In the genomic region with DNA sequence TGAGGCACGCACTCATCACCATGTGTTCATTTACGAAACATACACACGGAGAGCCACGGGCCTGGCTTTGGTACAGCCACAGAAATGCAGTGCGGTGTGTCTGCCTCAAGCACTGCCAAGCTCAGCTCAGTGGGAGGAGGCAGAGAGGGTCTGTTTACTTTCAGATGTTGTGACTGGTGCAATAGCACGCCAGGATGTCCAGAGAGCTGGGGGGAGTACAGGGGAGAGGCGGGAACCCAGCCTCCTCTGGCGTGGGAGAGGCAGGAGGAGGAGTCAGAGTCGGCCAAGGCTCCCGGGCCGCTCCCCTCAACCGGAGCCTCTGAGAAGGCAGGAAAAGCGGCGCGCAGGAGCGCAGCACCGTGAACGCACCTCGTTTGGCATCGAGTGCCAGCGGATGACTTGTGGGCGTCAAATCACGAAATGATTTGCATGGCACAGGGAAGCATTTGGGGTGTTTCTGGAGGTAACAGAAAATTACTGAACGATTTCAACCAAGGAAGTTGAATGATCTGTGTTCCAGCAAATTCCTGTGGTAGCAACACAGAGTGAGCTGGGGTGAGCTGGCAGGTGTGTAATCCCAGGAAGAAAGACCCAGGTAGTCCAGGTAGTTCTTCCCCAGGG, we compare ENCODE assay signal across 8 cellular contexts.
DNase-seq lines count a peak whose midpoint lies in the region; ATAC-seq and TF ChIP-seq lines count a peak whose summit lies in the region.

No MANE protein-coding gene starts in this region.

- DNase-seq in D341Med (ENCODE audit: low spot score) (peak; percentile 58), NCI-H2107 treated with DMSO at 0.1 percent for 48 hours (lab: John Stamatoyannopoulos, UW; ENCODE audit: unreplicated experiment) (peak; percentile 77), choroid plexus epithelial cell (ENCODE audit: low read depth) (peak; percentile 80), myocyte (ENCODE audit: low read depth) (peak; percentile 56)
- DNase-seq in activated CD4-positive, alpha-beta T cell treated with anti-CD3 and anti-CD28 coated beads, Interleukin-2, amount 50 U/mL, for 4 hours, result no peak
- no peak for DNase-seq in activated T-cell treated with anti-CD3 and anti-CD28 coated beads, Interleukin-2, amount 50 U/mL, for 48 hours

- ATAC-seq in HG03108 (IDR thresholded peaks at IDR 0.05; ENCODE audit: unreplicated experiment) (no peak), GM18861 (IDR thresholded peaks at IDR 0.05; ENCODE audit: unreplicated experiment) (no peak)

- H3K4me3 ChIP-seq in choroid plexus epithelial cell (ENCODE audit: low read depth, low read length), result no peak overlapping the region

- TF ChIP-seq CTCF in choroid plexus epithelial cell (conservative IDR thresholded peaks at IDR 0.05; ENCODE audit: low read depth, low read length), result no peak

Comparison
In these comparisons a context has a peak if more than half of its experiments do, and no peak if none do; other contexts are left out.
1. DNase-seq: peak in D341Med (single experiment), NCI-H2107 treated with DMSO at 0.1 percent for 48 hours (single experiment), choroid plexus epithelial cell (single experiment) and myocyte (single experiment); none in activated CD4-positive, alpha-beta T cell treated with anti-CD3 and anti-CD28 coated beads, Interleukin-2, amount 50 U/mL, for 4 hours (0 of 2) and activated T-cell treated with anti-CD3 and anti-CD28 coated beads, Interleukin-2, amount 50 U/mL, for 48 hours (0 of 2).